8 cellular contexts compared by ENCODE assay signal in the genomic region with DNA sequence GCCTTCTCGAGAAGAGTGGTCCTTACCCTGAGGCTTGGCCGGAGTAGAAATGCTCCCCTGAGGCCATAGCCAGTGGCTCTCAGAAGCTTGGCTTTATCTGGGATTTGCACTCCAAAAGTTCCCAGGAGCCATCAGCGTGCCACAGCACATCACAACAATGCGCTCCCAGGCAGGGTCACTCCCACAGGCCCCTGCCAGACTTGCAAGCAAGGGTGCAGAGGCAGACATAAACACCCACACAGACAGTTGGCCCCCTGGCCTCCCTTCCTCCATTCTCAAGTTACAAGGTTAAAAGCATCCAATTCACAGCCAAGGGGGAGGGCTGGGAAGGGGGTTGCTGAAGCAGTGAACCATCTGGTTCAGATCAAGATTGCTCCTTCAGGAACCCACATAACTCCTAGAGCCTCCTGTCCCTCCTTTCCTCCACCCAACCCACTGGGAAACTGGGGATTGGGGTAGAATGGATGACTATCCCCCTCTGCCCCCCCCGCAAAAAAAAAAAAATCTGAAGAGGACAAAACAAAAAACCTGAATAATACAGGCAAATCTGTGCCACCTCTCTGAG. TPM values are rescaled to one million over a fixed set of nuclear protein-coding genes. Genes with fewer than 3 reads are reported as not detected.
DNase-seq lines count a peak whose midpoint lies in the region; ATAC-seq and TF ChIP-seq lines count a peak whose summit lies in the region.

No MANE protein-coding gene starts in this region.

- H3K27me3 Mint-ChIP-seq in activated T-helper 2 cell treated with anti-CD3 and anti-CD28 coated beads, Interferon-gamma antibody, Interleukin-2, Interleukin-4, amounts not matched to agents 10 μg/mL and 5 μg/mL and 100 μg/mL, durations not matched to agents 14 hours and 24 hours and 36 hours (ENCODE audit: low read depth): no peaks in the 10 kb centered on the region

- H3K9me3 Mint-ChIP-seq in activated T-helper 2 cell treated with anti-CD3 and anti-CD28 coated beads, Interferon-gamma antibody, Interleukin-2, Interleukin-4, amounts not matched to agents 10 μg/mL and 5 μg/mL and 100 μg/mL, durations not matched to agents 14 hours and 24 hours and 36 hours: no peaks in the 10 kb centered on the region

- H3K4me3 ChIP-seq in BJ (ENCODE audit: low read depth, low read length): peak overlapping the region; percentile 67
- H3K4me3 ChIP-seq in HL-60 (replicated peaks; ENCODE audit: insufficient read depth, low read length): peak overlapping the region; percentile 75; the same call in 1 of the 2 replicates

- intact Hi-C loops in activated T-helper 2 cell treated with anti-CD3 and anti-CD28 coated beads, Interferon-gamma antibody, Interleukin-2, Interleukin-4, amounts not matched to agents 10 μg/mL and 5 μg/mL and 100 μg/mL, durations not matched to agents 14 hours and 24 hours and 36 hours (cut with micrococcal nuclease): no loop called here

- peaks cover 14% of the 10 kb centered on the region for H3K36me3 Mint-ChIP-seq in activated T-helper 2 cell treated with anti-CD3 and anti-CD28 coated beads, Interferon-gamma antibody, Interleukin-2, Interleukin-4, amounts not matched to agents 10 μg/mL and 5 μg/mL and 100 μg/mL, durations not matched to agents 14 hours and 24 hours and 36 hours (ENCODE audit: low read depth)

- TF ChIP-seq CTCF in BJ (IDR thresholded peaks at IDR 0.05; ENCODE audit: insufficient read depth, low read depth, low read length) (no peak), HL-60 (IDR thresholded peaks at IDR 0.05; ENCODE audit: insufficient read depth, low read length) (no peak)

- H3K27me3 ChIP-seq in BJ (ENCODE audit: control insufficient read depth, insufficient read depth, low read length) (no peaks in the 10 kb centered on the region), HL-60 (ENCODE audit: insufficient read depth, poor library complexity, severe bottlenecking) (no peaks in the 10 kb centered on the region)

- DNase-seq in BJ (ENCODE audit: low read depth) (peak; percentile 82), HL-60 (ENCODE audit: low read depth in 1 of 2, low spot score in 1 of 2) (no peak), kidney glomerular epithelial cell (lab: John Stamatoyannopoulos, UW) (peak; percentile 74), occipital lobe (lab: John Stamatoyannopoulos, UW) (no peak), 8988T (no peak), RPMI8226 (no peak)
- no peak for DNase-seq in activated T-helper 2 cell treated with anti-CD3 and anti-CD28 coated beads, Interferon-gamma antibody, Interleukin-2, Interleukin-4, amounts not matched to agents 10 μg/mL and 5 μg/mL and 100 μg/mL, durations not matched to agents 14 hours and 24 hours and 36 hours (ENCODE audit: low spot score)

- ATAC-seq in GM21390 (IDR thresholded peaks at IDR 0.05; ENCODE audit: unreplicated experiment): no peak

- H3K4me3 Mint-ChIP-seq in activated T-helper 2 cell treated with anti-CD3 and anti-CD28 coated beads, Interferon-gamma antibody, Interleukin-2, Interleukin-4, amounts not matched to agents 10 μg/mL and 5 μg/mL and 100 μg/mL, durations not matched to agents 14 hours and 24 hours and 36 hours (ENCODE audit: low read depth): peak overlapping the region; percentile 91

- H3K27ac ChIP-seq in HL-60 (replicated peaks): no peak overlapping the region

- H3K36me3 ChIP-seq in BJ (ENCODE audit: control insufficient read depth, insufficient read depth, low read length): peaks cover 2% of the 10 kb centered on the region; the same call in 1 of the 2 replicates

- H3K4me1 Mint-ChIP-seq in activated T-helper 2 cell treated with anti-CD3 and anti-CD28 coated beads, Interferon-gamma antibody, Interleukin-2, Interleukin-4, amounts not matched to agents 10 μg/mL and 5 μg/mL and 100 μg/mL, durations not matched to agents 14 hours and 24 hours and 36 hours (ENCODE audit: low read depth): peaks cover 32% of the 10 kb centered on the region

- peak overlapping the region; percentile 24 for H3K27ac Mint-ChIP-seq in activated T-helper 2 cell treated with anti-CD3 and anti-CD28 coated beads, Interferon-gamma antibody, Interleukin-2, Interleukin-4, amounts not matched to agents 10 μg/mL and 5 μg/mL and 100 μg/mL, durations not matched to agents 14 hours and 24 hours and 36 hours

- POLR2A ChIA-PET in BJ (lab: Charles Lee): no interaction called here

- CTCF ChIA-PET in BJ (lab: Yijun Ruan, JAX): interaction anchor here (0.6 to 2.5 kb wide), 2 partner anchors 44 to 56 kb away, joined by 4 to 9 read pairs; no protein-coding TSS in a partner anchor

RNA-seq across cellular contexts. Expression of a gene that starts 1.8 kb away (rescaled TPM):
- polyA plus RNA-seq in BJ (2011; rRNA removed): 20.3 and 24.7 TPM in 2 replicates
- polyA minus RNA-seq in BJ (2011; rRNA and poly(A)+ RNA removed): 33.0 and 40.4 TPM in 2 replicates
- total RNA-seq in activated T-helper 2 cell treated with anti-CD3 and anti-CD28 coated beads, Interferon-gamma antibody, Interleukin-2, Interleukin-4, amounts not matched to agents 10 μg/mL and 5 μg/mL and 100 μg/mL, durations not matched to agents 14 hours and 24 hours and 36 hours: 33.0 and 35.1 TPM in 2 replicates
- 35.2 TPM for total RNA-seq in occipital lobe

RNA-seq across cellular contexts. Expression of a gene that starts 17.3 kb away (rescaled TPM):
- 4.7 and 9.0 TPM in 2 replicates for polyA plus RNA-seq in BJ (2011; rRNA removed)
- polyA minus RNA-seq in BJ (2011; rRNA and poly(A)+ RNA removed): 7.4 and 8.4 TPM in 2 replicates
- total RNA-seq in activated T-helper 2 cell treated with anti-CD3 and anti-CD28 coated beads, Interferon-gamma antibody, Interleukin-2, Interleukin-4, amounts not matched to agents 10 μg/mL and 5 μg/mL and 100 μg/mL, durations not matched to agents 14 hours and 24 hours and 36 hours: 19.7 and 21.9 TPM in 2 replicates
- 6.2 TPM for total RNA-seq in occipital lobe

Comparison
In these comparisons a context has a peak if more than half of its experiments do, and no peak if none do; other contexts are left out.
1. DNase-seq: peak in BJ (single experiment) and kidney glomerular epithelial cell (single experiment); none in HL-60 (0 of 2), activated T-helper 2 cell treated with anti-CD3 and anti-CD28 coated beads, Interferon-gamma antibody, Interleukin-2, Interleukin-4, amounts not matched to agents 10 μg/mL and 5 μg/mL and 100 μg/mL, durations not matched to agents 14 hours and 24 hours and 36 hours (single experiment), occipital lobe (single experiment), 8988T (single experiment) and RPMI8226 (single experiment).